Comparison of ENCODE assay signal across 24 cellular contexts in the genomic region with DNA sequence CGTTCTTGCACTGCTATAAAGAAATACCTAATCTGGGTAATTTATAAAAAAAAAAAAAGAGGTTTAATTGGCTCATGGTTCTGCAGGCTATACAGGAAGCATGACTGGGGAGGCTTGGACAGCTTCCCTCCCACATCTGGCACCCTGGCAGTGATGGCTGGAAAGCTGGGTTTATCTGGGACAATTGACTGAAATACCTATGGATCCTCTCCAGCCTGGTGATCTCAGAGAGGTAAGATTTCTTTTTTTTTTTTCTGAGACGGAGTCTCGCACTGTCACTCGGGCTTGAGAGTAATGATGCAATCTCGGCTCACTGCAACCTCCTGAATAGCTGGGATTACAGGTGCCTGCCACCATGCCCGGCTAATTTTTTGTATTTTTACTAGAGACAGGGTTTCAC.
"Had no signal": no experiment of that assay in that cellular context is flagged by ENCODE, and none has a peak within 500 bp of the region (broad histone marks: within the 10 kb centered on the region; RNA-seq: fewer than 3 reads in every experiment).

No MANE protein-coding gene starts in this region.

- H3K9me3 ChIP-seq: mucosa of descending colon, right lobe of liver, stomach, suprapubic skin, transverse colon had no signal

- ATAC-seq: mucosa of descending colon; right lobe of liver; stimulated activated effector memory CD8-positive, alpha-beta T cell treated with anti-CD3 and anti-CD28 coated beads, Interleukin-12 subunit alpha, Interleukin-12 subunit beta, amount 100 ng/mL, for 72 hours; T-cell had no signal

- H3K4me1 ChIP-seq: right lobe of liver, suprapubic skin had no signal

- H3K27me3 ChIP-seq: right lobe of liver, stomach, suprapubic skin, transverse colon had no signal

- H3K4me3 ChIP-seq: mucosa of descending colon, right lobe of liver, stomach, suprapubic skin, transverse colon had no signal

- FAIRE-seq: colon, frontal cortex, small intestine, urothelium cell line had no signal

- DNase-seq: activated CD4-positive, alpha-beta T cell treated with anti-CD3 and anti-CD28 coated beads, Interleukin-2, amount 50 U/mL, for 1 hour; activated CD4-positive, CD25-positive, alpha-beta regulatory T cell treated with anti-CD3 and anti-CD28 coated beads, Interleukin-2, amount 50 U/mL, for 72 hours; activated gamma-delta T cell treated with Interleukin-2 at 50 U/mL for 16 hours; activated T-cell treated with anti-CD3 and anti-CD28 coated beads, Interleukin-2, amount 50 U/mL, for 1 hour; aorta; effector memory CD4-positive, alpha-beta T cell; glutamatergic neuron; hippocampal formation; mesenchymal stem cell; mucosa of descending colon; naive B cell; nucleus accumbens; right lobe of liver; small intestine; stimulated activated CD4-positive, alpha-beta T cell treated with anti-CD3 and anti-CD28 coated beads, Interleukin-2, amount 100 ng/mL, for 24 hours; stomach; T-cell; transverse colon; WERI-Rb-1 had no signal

- H3K36me3 ChIP-seq: right lobe of liver, stomach, suprapubic skin, transverse colon, WERI-Rb-1 had no signal

- H3K27ac ChIP-seq: right lobe of liver, stomach, suprapubic skin, transverse colon, WERI-Rb-1 had no signal
